1 cellular context compared by ENCODE assay signal in genomic region chr14:53880761-53881160, GRCh38.
TF ChIP-seq lines count a peak whose summit lies in the region.

No MANE protein-coding gene starts in this region.

TF ChIP-seq in SK-N-SH treated with all-trans-retinoic acid at 6 μM for 48 hours, 23 proteins besides CTCF, POLR2A, EP300 and RAD21 (continued from another document):
- no peak for TF ChIP-seq CREB5 (CRISPR knock-in tag; IDR thresholded peaks at IDR 0.05; ENCODE audit: low read depth)
- no peak for TF ChIP-seq ARNTL (CRISPR knock-in tag; IDR thresholded peaks at IDR 0.05; ENCODE audit: borderline replicate concordance, low read depth)
- TF ChIP-seq GLIS3 (CRISPR knock-in tag; IDR thresholded peaks at IDR 0.05), result no peak
- no peak for TF ChIP-seq ZFP30 (CRISPR knock-in tag; IDR thresholded peaks at IDR 0.05)
